ENCODE assay signal across 3 cellular contexts in the genomic region with DNA sequence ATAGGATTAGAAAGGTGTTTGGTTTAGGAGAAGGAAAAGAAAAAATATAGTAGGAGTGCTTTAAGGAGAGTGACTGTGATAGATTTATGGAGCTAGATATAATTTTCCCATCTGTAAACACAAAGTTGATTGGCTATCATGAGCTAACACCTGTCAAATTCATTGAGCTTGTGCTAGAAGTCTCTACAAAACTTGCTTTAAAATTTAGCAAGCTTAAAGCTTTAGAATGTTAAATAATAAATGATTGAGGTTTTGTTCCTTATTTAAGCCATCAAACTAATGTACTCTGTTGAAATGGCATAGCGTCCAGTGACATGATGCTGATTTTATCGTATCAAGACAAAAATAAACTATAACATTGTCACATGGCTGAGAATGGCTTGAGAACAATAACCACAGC.
"Had no signal": no experiment of that assay in that cellular context is flagged by ENCODE, and none has a peak within 500 bp of the region (broad histone marks: within the 10 kb centered on the region; RNA-seq: fewer than 3 reads in every experiment).

No MANE protein-coding gene starts in this region.

- ATAC-seq: GM12878 had no signal

- DNase-seq: GDM1, GF-D8 had no signal

- H3K4me3 ChIP-seq: GM12878 had no signal
